Comparison of ENCODE assay signal across 1 cellular context in genomic region chr6:52517502-52518278, GRCh38.
TF ChIP-seq lines count a peak whose summit lies in the region.

No MANE protein-coding gene starts in this region.

TF ChIP-seq in HepG2, 621 proteins besides CTCF, POLR2A, EP300 and RAD21 (continued from another document and continues in another):
- TF ChIP-seq DZIP1 (CRISPR knock-in tag; IDR thresholded peaks at IDR 0.05) (no peak), ZNF768 (CRISPR knock-in tag; IDR thresholded peaks at IDR 0.05) (peak; percentile 49; the same call in 1 of the 2 replicates), TFE3 (CRISPR knock-in tag; IDR thresholded peaks at IDR 0.05) (peak; percentile 60), FOXA3 (CRISPR knock-in tag; IDR thresholded peaks at IDR 0.05) (peak; percentile 73), PLRG1 (conservative IDR thresholded peaks at IDR 0.05) (no peak), ZNF274 (CRISPR knock-in tag; IDR thresholded peaks at IDR 0.05) (no peak), TEAD3 (CRISPR knock-in tag; optimal IDR thresholded peaks at IDR 0.05; ENCODE audit: borderline replicate concordance) (peak; percentile 84), ZBTB21 (CRISPR knock-in tag; IDR thresholded peaks at IDR 0.05) (no peak), E2F5 (CRISPR knock-in tag; conservative IDR thresholded peaks at IDR 0.05) (no peak), TCF7 (IDR thresholded peaks at IDR 0.05; ENCODE audit: low read depth) (no peak), SALL2 (CRISPR knock-in tag; IDR thresholded peaks at IDR 0.05) (0 out of 2 replicates have a peak, but pooled peaks have one; percentile 15), ZNF281 (CRISPR knock-in tag; IDR thresholded peaks at IDR 0.05; ENCODE audit: borderline replicate concordance) (peak; percentile 84; the same call in 1 of the 2 replicates), HOXA9 (CRISPR knock-in tag; IDR thresholded peaks at IDR 0.05; ENCODE audit: borderline replicate concordance) (no peak), ZNF777 (CRISPR knock-in tag; IDR thresholded peaks at IDR 0.05) (no peak), ZNF235 (CRISPR knock-in tag; IDR thresholded peaks at IDR 0.05; ENCODE audit: borderline replicate concordance) (no peak), TBP (CRISPR knock-in tag; IDR thresholded peaks at IDR 0.05) (no peak), PHB2 (IDR thresholded peaks at IDR 0.05; ENCODE audit: partially characterized antibody) (no peak), MED8 (CRISPR knock-in tag; IDR thresholded peaks at IDR 0.05; ENCODE audit: insufficient replicate concordance) (no peak), KDM4B (CRISPR knock-in tag; IDR thresholded peaks at IDR 0.05) (peak; percentile 85; the same call in 1 of the 2 replicates), SP2 (CRISPR knock-in tag; IDR thresholded peaks at IDR 0.05) (no peak), AFF4 (CRISPR knock-in tag; IDR thresholded peaks at IDR 0.05) (no peak), ZNF512 (CRISPR knock-in tag; IDR thresholded peaks at IDR 0.05) (no peak; the same call in 1 of the 2 replicates), ZNF496 (CRISPR knock-in tag; IDR thresholded peaks at IDR 0.05; ENCODE audit: insufficient replicate concordance) (no peak), ZBTB2 (CRISPR knock-in tag; IDR thresholded peaks at IDR 0.05; ENCODE audit: low read depth) (no peak), ZNF788 (CRISPR knock-in tag; IDR thresholded peaks at IDR 0.05; ENCODE audit: borderline replicate concordance) (peak; percentile 66; the same call in 1 of the 2 replicates), ZNF256 (CRISPR knock-in tag; conservative IDR thresholded peaks at IDR 0.05) (no peak), SOX13 (IDR thresholded peaks at IDR 0.05) (no peak), SOX13 (CRISPR knock-in tag; conservative IDR thresholded peaks at IDR 0.05 in 1 of 2, IDR thresholded peaks at IDR 0.05 in 1 of 2) (peak in 1 of 2 experiments; percentile 53; a peak in 2 of 4 replicates), FOSL2 (CRISPR knock-in tag; IDR thresholded peaks at IDR 0.05) (peak; percentile 99), AKNA (CRISPR knock-in tag; IDR thresholded peaks at IDR 0.05; ENCODE audit: borderline replicate concordance) (no peak), FOXC1 (CRISPR knock-in tag; IDR thresholded peaks at IDR 0.05; ENCODE audit: borderline replicate concordance) (no peak), PCBP1 (IDR thresholded peaks at IDR 0.05; ENCODE audit: borderline replicate concordance, low read depth, low read length) (no peak), FIP1L1 (IDR thresholded peaks at IDR 0.05; ENCODE audit: borderline replicate concordance, insufficient read depth, low read depth, low read length) (no peak), ISL2 (CRISPR knock-in tag; IDR thresholded peaks at IDR 0.05) (0 out of 2 replicates have a peak, but pooled peaks have one; percentile 29), MAFK (conservative IDR thresholded peaks at IDR 0.05 in 1 of 2, IDR thresholded peaks at IDR 0.05 in 1 of 2; ENCODE audit: low read length in 2 of 2) (no peak), SCMH1 (CRISPR knock-in tag; IDR thresholded peaks at IDR 0.05; ENCODE audit: borderline replicate concordance) (no peak), ZNF34 (CRISPR knock-in tag; IDR thresholded peaks at IDR 0.05; ENCODE audit: borderline replicate concordance) (no peak), NFIB (CRISPR knock-in tag; IDR thresholded peaks at IDR 0.05; ENCODE audit: borderline replicate concordance) (no peak), SNAPC5 (CRISPR knock-in tag; IDR thresholded peaks at IDR 0.05; ENCODE audit: borderline replicate concordance) (0 out of 2 replicates have a peak, but pooled peaks have one; percentile 51), ARNT (IDR thresholded peaks at IDR 0.05) (no peak), ZNF775 (CRISPR knock-in tag; IDR thresholded peaks at IDR 0.05; ENCODE audit: borderline replicate concordance) (no peak), ZNF136 (CRISPR knock-in tag; IDR thresholded peaks at IDR 0.05; ENCODE audit: low read depth) (no peak)
